In genomic region chr5:6740586-6741150, GRCh38 we compare ENCODE assay signal across 16 cellular contexts.
"Had no signal": no experiment of that assay in that cellular context is flagged by ENCODE, and none has a peak within 500 bp of the region (broad histone marks: within the 10 kb centered on the region; RNA-seq: fewer than 3 reads in every experiment).

No MANE protein-coding gene starts in this region.

- H3K27ac ChIP-seq: dorsolateral prefrontal cortex, esophagus squamous epithelium, lower lobe of right lung, psoas muscle, thyroid gland had no signal

- H3K4me1 ChIP-seq: thyroid gland had no signal

- H3K27ac Mint-ChIP-seq: activated naive CD8-positive, alpha-beta T cell treated with anti-CD3 and anti-CD28 coated beads, Interleukin-2, amount 10 ng/mL, durations not matched to agents 7 days and 5 days had no signal

- H3K9me3 Mint-ChIP-seq: activated naive CD8-positive, alpha-beta T cell treated with anti-CD3 and anti-CD28 coated beads, Interleukin-2, amount 10 ng/mL, durations not matched to agents 7 days and 5 days; immature natural killer cell; naive B cell had no signal

- H3K27me3 Mint-ChIP-seq: activated naive CD8-positive, alpha-beta T cell treated with anti-CD3 and anti-CD28 coated beads, Interleukin-2, amount 10 ng/mL, durations not matched to agents 7 days and 5 days; naive B cell had no signal

- DNase-seq: activated CD4-positive, alpha-beta T cell treated with anti-CD3 and anti-CD28 coated beads, Interleukin-2, amount 50 U/mL, for 4 hours; activated effector memory CD4-positive, alpha-beta T cell treated with Interleukin-2 at 50 U/mL for 16 hours; activated naive CD8-positive, alpha-beta T cell treated with anti-CD3 and anti-CD28 coated beads, Interleukin-2, amount 10 ng/mL, durations not matched to agents 7 days and 5 days; aorta; dorsolateral prefrontal cortex; esophagus squamous epithelium; foreskin fibroblast; glutamatergic neuron; immature natural killer cell; left cardiac atrium; lower lobe of right lung; naive B cell; SHP77 treated with DMSO at 0.1 percent for 48 hours; stimulated activated CD4-positive, alpha-beta T cell treated with anti-CD3 and anti-CD28 coated beads, Interleukin-2, amount 100 ng/mL, for 48 hours; thyroid gland had no signal

- H3K9me3 ChIP-seq: esophagus squamous epithelium, lower lobe of right lung, psoas muscle, thyroid gland had no signal

- H3K4me3 ChIP-seq: dorsolateral prefrontal cortex, esophagus squamous epithelium, lower lobe of right lung, psoas muscle, thyroid gland had no signal

- H3K4me3 Mint-ChIP-seq: activated naive CD8-positive, alpha-beta T cell treated with anti-CD3 and anti-CD28 coated beads, Interleukin-2, amount 10 ng/mL, durations not matched to agents 7 days and 5 days; immature natural killer cell; naive B cell had no signal

- H3K27me3 ChIP-seq: dorsolateral prefrontal cortex, esophagus squamous epithelium, thyroid gland had no signal

- ATAC-seq: left cardiac atrium, lower lobe of right lung, psoas muscle had no signal
